1 cellular context compared by ENCODE assay signal in the genomic region with DNA sequence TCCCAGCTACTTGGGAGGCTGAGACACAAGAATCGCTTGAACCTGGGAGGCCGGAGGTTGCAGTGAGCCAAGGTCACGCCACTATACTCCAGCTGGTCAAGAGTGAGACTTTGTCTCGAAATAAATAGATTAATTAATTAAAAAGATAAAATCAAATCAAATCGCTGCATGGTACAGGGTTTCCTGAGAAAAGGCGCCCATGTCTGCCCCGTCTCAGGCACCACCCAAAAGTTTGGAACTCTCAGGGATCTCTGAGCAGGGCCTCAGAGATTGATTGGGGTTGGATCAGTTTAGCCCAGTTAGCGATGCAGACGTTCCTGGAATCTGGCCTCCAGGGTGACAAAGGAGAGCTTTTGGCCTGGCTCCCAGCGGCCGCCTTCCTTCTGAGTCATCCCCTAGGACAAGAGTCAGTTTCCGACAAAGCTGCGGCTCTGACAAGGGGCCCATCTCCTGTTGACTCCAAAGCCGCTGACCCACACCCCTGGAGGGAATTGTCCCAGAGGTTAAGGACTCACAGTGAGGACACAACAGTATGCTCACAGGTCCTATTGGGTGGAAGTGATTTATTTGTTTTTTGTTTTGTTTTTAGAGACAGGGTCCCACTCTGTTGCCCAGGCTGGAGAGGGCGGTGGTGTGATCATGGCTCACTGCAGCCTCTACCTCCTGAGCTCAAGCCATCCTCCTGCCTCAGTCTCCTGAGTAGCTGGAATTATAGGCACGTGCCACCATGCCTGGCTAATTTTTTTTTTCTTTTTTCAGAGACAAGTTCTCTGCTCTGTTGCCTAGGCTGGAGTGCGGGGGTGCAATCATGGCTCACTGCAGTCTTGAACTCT.
TF ChIP-seq lines count a peak whose summit lies in the region.

No MANE protein-coding gene starts in this region.

TF ChIP-seq in K562, 482 proteins besides CTCF, POLR2A, EP300 and RAD21 (continued from another document and continues in another):
- TF ChIP-seq BRF1 (IDR thresholded peaks at IDR 0.05; ENCODE audit: borderline replicate concordance, extremely low read depth, insufficient read length) (no peak), MTA2 (IDR thresholded peaks at IDR 0.05; ENCODE audit: low read depth) (no peak), ZNF121 (CRISPR knock-in tag; conservative IDR thresholded peaks at IDR 0.05) (peak; percentile 64), DPF2 (IDR thresholded peaks at IDR 0.05) (peak; percentile 67), TEAD2 (tag; IDR thresholded peaks at IDR 0.05) (no peak), KHSRP (IDR thresholded peaks at IDR 0.05) (no peak), KDM1A (IDR thresholded peaks at IDR 0.05) (peak in 1 of 2 experiments; percentile 70; a peak in 3 of 4 replicates), KLF13 (tag; IDR thresholded peaks at IDR 0.05; ENCODE audit: borderline replicate concordance, low read depth) (no peak), ZBTB7A (IDR thresholded peaks at IDR 0.05; ENCODE audit: borderline replicate concordance, control insufficient read depth, low read depth, low read length) (peak; percentile 48; the same call in 1 of the 2 replicates), TAF1 (IDR thresholded peaks at IDR 0.05; ENCODE audit: control insufficient read depth, extremely low read depth, insufficient read depth, low read length, severe bottlenecking) (no peak), ZNF586 (CRISPR knock-in tag; conservative IDR thresholded peaks at IDR 0.05) (no peak), ZNF165 (CRISPR knock-in tag; IDR thresholded peaks at IDR 0.05; ENCODE audit: borderline replicate concordance) (no peak), SMAD2 (IDR thresholded peaks at IDR 0.05; ENCODE audit: low read depth, low read length) (no peak), HDAC1 (IDR thresholded peaks at IDR 0.05) (peak in 1 of 2 experiments; percentile 59; a peak in 2 of 4 replicates), MEF2D (tag; conservative IDR thresholded peaks at IDR 0.05; ENCODE audit: low read depth) (no peak), LEF1 (IDR thresholded peaks at IDR 0.05) (no peak), RBM34 (IDR thresholded peaks at IDR 0.05; ENCODE audit: borderline replicate concordance, insufficient read depth, low read length) (no peak), NFIC (IDR thresholded peaks at IDR 0.05) (peak; percentile 89), TCF7L2 (IDR thresholded peaks at IDR 0.05; ENCODE audit: low read depth, low read length) (no peak), PHB (CRISPR knock-in tag; IDR thresholded peaks at IDR 0.05) (no peak), SMARCA5 (IDR thresholded peaks at IDR 0.05) (0 out of 2 replicates have a peak, but pooled peaks have one; percentile 59), ZNF24 (IDR thresholded peaks at IDR 0.05) (peak; percentile 57; the same call in 1 of the 2 replicates), ETV5 (CRISPR knock-in tag; IDR thresholded peaks at IDR 0.05; ENCODE audit: low read depth) (0 out of 2 replicates have a peak, but pooled peaks have one; percentile 18), ZNF253 (CRISPR knock-in tag; conservative IDR thresholded peaks at IDR 0.05) (no peak), YY1 (IDR thresholded peaks at IDR 0.05; ENCODE audit: borderline replicate concordance in 1 of 3, control insufficient read depth in 1 of 3, extremely low read depth in 1 of 3, insufficient read depth in 3 of 3, insufficient read length in 1 of 3, insufficient replicate concordance in 2 of 3, low read depth in 1 of 3, low read length in 2 of 3) (no peak), SRSF1 (IDR thresholded peaks at IDR 0.05; ENCODE audit: low read depth, low read length) (no peak), RCOR1 (IDR thresholded peaks at IDR 0.05; ENCODE audit: borderline replicate concordance in 1 of 2, low read depth in 2 of 2, low read length in 2 of 2) (peak in 1 of 2 experiments; percentile 90; a peak in 1 of 4 replicates), SMARCA4 (IDR thresholded peaks at IDR 0.05) (peak; percentile 69; the same call in 1 of the 2 replicates), ZNF561 (CRISPR knock-in tag; conservative IDR thresholded peaks at IDR 0.05) (no peak), EZH2 (IDR thresholded peaks at IDR 0.05; ENCODE audit: borderline replicate concordance, low read depth, low read length) (no peak), ZNF197 (CRISPR knock-in tag; IDR thresholded peaks at IDR 0.05; ENCODE audit: low read depth) (no peak), C11orf30 (IDR thresholded peaks at IDR 0.05; ENCODE audit: low read depth) (no peak)
- TF ChIP-seq, protein P1, sequence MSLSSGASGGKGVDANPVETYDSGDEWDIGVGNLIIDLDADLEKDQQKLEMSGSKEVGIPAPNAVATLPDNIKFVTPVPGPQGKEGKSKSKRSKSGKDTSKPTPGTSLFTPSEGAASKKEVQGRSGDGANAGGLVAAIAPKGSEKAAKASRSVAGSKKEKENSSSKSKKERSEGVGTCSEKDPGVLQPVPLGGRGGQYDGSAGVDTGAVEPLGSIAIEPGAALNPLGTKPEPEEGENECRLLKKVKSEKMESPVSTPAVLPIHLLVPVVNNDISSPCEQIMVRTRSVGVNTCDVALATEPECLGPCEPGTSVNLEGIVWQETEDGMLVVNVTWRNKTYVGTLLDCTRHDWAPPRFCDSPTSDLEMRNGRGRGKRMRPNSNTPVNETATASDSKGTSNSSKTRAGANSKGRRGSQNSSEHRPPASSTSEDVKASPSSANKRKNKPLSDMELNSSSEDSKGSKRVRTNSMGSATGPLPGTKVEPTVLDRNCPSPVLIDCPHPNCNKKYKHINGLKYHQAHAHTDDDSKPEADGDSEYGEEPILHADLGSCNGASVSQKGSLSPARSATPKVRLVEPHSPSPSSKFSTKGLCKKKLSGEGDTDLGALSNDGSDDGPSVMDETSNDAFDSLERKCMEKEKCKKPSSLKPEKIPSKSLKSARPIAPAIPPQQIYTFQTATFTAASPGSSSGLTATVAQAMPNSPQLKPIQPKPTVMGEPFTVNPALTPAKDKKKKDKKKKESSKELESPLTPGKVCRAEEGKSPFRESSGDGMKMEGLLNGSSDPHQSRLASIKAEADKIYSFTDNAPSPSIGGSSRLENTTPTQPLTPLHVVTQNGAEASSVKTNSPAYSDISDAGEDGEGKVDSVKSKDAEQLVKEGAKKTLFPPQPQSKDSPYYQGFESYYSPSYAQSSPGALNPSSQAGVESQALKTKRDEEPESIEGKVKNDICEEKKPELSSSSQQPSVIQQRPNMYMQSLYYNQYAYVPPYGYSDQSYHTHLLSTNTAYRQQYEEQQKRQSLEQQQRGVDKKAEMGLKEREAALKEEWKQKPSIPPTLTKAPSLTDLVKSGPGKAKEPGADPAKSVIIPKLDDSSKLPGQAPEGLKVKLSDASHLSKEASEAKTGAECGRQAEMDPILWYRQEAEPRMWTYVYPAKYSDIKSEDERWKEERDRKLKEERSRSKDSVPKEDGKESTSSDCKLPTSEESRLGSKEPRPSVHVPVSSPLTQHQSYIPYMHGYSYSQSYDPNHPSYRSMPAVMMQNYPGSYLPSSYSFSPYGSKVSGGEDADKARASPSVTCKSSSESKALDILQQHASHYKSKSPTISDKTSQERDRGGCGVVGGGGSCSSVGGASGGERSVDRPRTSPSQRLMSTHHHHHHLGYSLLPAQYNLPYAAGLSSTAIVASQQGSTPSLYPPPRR (CRISPR knock-in tag; IDR thresholded peaks at IDR 0.05; ENCODE audit: borderline replicate concordance): no peak
- TF ChIP-seq, protein P2, sequence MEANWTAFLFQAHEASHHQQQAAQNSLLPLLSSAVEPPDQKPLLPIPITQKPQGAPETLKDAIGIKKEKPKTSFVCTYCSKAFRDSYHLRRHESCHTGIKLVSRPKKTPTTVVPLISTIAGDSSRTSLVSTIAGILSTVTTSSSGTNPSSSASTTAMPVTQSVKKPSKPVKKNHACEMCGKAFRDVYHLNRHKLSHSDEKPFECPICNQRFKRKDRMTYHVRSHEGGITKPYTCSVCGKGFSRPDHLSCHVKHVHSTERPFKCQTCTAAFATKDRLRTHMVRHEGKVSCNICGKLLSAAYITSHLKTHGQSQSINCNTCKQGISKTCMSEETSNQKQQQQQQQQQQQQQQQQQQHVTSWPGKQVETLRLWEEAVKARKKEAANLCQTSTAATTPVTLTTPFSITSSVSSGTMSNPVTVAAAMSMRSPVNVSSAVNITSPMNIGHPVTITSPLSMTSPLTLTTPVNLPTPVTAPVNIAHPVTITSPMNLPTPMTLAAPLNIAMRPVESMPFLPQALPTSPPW (CRISPR knock-in tag; IDR thresholded peaks at IDR 0.05): peak; percentile 24; the same call in 1 of the 2 replicates
- TF ChIP-seq, protein P3, sequence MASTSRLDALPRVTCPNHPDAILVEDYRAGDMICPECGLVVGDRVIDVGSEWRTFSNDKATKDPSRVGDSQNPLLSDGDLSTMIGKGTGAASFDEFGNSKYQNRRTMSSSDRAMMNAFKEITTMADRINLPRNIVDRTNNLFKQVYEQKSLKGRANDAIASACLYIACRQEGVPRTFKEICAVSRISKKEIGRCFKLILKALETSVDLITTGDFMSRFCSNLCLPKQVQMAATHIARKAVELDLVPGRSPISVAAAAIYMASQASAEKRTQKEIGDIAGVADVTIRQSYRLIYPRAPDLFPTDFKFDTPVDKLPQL (IDR thresholded peaks at IDR 0.05; ENCODE audit: extremely low read depth, insufficient read length): no peak
- TF ChIP-seq, protein P4, sequence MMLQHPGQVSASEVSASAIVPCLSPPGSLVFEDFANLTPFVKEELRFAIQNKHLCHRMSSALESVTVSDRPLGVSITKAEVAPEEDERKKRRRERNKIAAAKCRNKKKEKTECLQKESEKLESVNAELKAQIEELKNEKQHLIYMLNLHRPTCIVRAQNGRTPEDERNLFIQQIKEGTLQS (IDR thresholded peaks at IDR 0.05): peak; percentile 89
- TF ChIP-seq, protein P4 (CRISPR knock-in tag; conservative IDR thresholded peaks at IDR 0.05): no peak
- TF ChIP-seq, protein P5, sequence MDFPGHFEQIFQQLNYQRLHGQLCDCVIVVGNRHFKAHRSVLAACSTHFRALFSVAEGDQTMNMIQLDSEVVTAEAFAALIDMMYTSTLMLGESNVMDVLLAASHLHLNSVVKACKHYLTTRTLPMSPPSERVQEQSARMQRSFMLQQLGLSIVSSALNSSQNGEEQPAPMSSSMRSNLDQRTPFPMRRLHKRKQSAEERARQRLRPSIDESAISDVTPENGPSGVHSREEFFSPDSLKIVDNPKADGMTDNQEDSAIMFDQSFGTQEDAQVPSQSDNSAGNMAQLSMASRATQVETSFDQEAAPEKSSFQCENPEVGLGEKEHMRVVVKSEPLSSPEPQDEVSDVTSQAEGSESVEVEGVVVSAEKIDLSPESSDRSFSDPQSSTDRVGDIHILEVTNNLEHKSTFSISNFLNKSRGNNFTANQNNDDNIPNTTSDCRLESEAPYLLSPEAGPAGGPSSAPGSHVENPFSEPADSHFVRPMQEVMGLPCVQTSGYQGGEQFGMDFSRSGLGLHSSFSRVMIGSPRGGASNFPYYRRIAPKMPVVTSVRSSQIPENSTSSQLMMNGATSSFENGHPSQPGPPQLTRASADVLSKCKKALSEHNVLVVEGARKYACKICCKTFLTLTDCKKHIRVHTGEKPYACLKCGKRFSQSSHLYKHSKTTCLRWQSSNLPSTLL (IDR thresholded peaks at IDR 0.05): no peak
- TF ChIP-seq, protein P6, sequence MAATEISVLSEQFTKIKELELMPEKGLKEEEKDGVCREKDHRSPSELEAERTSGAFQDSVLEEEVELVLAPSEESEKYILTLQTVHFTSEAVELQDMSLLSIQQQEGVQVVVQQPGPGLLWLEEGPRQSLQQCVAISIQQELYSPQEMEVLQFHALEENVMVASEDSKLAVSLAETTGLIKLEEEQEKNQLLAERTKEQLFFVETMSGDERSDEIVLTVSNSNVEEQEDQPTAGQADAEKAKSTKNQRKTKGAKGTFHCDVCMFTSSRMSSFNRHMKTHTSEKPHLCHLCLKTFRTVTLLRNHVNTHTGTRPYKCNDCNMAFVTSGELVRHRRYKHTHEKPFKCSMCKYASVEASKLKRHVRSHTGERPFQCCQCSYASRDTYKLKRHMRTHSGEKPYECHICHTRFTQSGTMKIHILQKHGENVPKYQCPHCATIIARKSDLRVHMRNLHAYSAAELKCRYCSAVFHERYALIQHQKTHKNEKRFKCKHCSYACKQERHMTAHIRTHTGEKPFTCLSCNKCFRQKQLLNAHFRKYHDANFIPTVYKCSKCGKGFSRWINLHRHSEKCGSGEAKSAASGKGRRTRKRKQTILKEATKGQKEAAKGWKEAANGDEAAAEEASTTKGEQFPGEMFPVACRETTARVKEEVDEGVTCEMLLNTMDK (IDR thresholded peaks at IDR 0.05; ENCODE audit: borderline replicate concordance, insufficient read depth, low read depth, low read length, poor library complexity, severe bottlenecking): no peak
- TF ChIP-seq, protein P7, sequence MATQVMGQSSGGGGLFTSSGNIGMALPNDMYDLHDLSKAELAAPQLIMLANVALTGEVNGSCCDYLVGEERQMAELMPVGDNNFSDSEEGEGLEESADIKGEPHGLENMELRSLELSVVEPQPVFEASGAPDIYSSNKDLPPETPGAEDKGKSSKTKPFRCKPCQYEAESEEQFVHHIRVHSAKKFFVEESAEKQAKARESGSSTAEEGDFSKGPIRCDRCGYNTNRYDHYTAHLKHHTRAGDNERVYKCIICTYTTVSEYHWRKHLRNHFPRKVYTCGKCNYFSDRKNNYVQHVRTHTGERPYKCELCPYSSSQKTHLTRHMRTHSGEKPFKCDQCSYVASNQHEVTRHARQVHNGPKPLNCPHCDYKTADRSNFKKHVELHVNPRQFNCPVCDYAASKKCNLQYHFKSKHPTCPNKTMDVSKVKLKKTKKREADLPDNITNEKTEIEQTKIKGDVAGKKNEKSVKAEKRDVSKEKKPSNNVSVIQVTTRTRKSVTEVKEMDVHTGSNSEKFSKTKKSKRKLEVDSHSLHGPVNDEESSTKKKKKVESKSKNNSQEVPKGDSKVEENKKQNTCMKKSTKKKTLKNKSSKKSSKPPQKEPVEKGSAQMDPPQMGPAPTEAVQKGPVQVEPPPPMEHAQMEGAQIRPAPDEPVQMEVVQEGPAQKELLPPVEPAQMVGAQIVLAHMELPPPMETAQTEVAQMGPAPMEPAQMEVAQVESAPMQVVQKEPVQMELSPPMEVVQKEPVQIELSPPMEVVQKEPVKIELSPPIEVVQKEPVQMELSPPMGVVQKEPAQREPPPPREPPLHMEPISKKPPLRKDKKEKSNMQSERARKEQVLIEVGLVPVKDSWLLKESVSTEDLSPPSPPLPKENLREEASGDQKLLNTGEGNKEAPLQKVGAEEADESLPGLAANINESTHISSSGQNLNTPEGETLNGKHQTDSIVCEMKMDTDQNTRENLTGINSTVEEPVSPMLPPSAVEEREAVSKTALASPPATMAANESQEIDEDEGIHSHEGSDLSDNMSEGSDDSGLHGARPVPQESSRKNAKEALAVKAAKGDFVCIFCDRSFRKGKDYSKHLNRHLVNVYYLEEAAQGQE (CRISPR knock-in tag; IDR thresholded peaks at IDR 0.05; ENCODE audit: low read depth): no peak
